8 cellular contexts compared by ENCODE assay signal in genomic region chr2:216535454-216535995, GRCh38. TPM values are rescaled to one million over a fixed set of nuclear protein-coding genes. Genes with fewer than 3 reads are reported as not detected.
DNase-seq lines count a peak whose midpoint lies in the region; ATAC-seq and TF ChIP-seq lines count a peak whose summit lies in the region.

No MANE protein-coding gene starts in this region.

- peak; percentile 83 to 87 for DNase-seq in SJSA1 (ENCODE audit: low read depth in 1 of 2, low spot score in 2 of 2)
- DNase-seq in fibroblast of pulmonary artery (ENCODE audit: low read depth): peak; percentile 98
- DNase-seq in osteoblast (ENCODE audit: insufficient read length, low spot score, missing footprints): peak; percentile 87
- DNase-seq in NCI-H1436 (lab: John Stamatoyannopoulos, UW): no peak
- no peak for DNase-seq in GDM1 (lab: John Stamatoyannopoulos, UW)
- DNase-seq in ecto neural progenitor cell (ENCODE audit: low spot score): no peak

- peak overlapping the region; percentile 39 for H2AFZ ChIP-seq in osteoblast (ENCODE audit: low read length)

- no peaks in the 10 kb centered on the region for H3K79me2 ChIP-seq in osteoblast (ENCODE audit: insufficient read depth, low read length)

- H3K4me2 ChIP-seq in osteoblast (ENCODE audit: insufficient read depth, low read length): peak overlapping the region; percentile 65

- H3K27ac ChIP-seq in C4-2B (peak overlapping the region; percentile 27), SJSA1 (peak overlapping the region; percentile 56), osteoblast (ENCODE audit: low read depth, low read length) (peak overlapping the region; percentile 79)

- no peaks in the 10 kb centered on the region for H3K27me3 ChIP-seq in SJSA1 (replicated peaks)
- no peaks in the 10 kb centered on the region for H3K27me3 ChIP-seq in osteoblast (ENCODE audit: insufficient read depth, low read length)

- H4K20me1 ChIP-seq in osteoblast (ENCODE audit: insufficient read depth, low read length): no peaks in the 10 kb centered on the region

- no peak for TF ChIP-seq CTCF in C4-2B (conservative IDR thresholded peaks at IDR 0.05)
- no peak for TF ChIP-seq CTCF in fibroblast of pulmonary artery (IDR thresholded peaks at IDR 0.05; ENCODE audit: low read length, missing control alignments)
- no peak for TF ChIP-seq CTCF in osteoblast (IDR thresholded peaks at IDR 0.05; ENCODE audit: extremely low read depth, low read depth, low read length)

- H3K4me3 ChIP-seq in SJSA1 (no peak overlapping the region), fibroblast of pulmonary artery (replicated peaks; ENCODE audit: low read depth, low read length) (no peak overlapping the region), osteoblast (ENCODE audit: insufficient read depth, low read length) (peak overlapping the region; percentile 6)

- H3K4me1 ChIP-seq in SJSA1 (replicated peaks) (peaks cover 19% of the 10 kb centered on the region), osteoblast (ENCODE audit: insufficient read depth, low read length) (peaks cover 36% of the 10 kb centered on the region)

- no peaks in the 10 kb centered on the region for H3K9me3 ChIP-seq in SJSA1 (replicated peaks)
- no peaks in the 10 kb centered on the region for H3K9me3 ChIP-seq in osteoblast (ENCODE audit: low read depth, low read length)

- no peak for ATAC-seq in HG02571 (IDR thresholded peaks at IDR 0.05; ENCODE audit: unreplicated experiment)

- H3K36me3 ChIP-seq in SJSA1 (no peaks in the 10 kb centered on the region), osteoblast (ENCODE audit: insufficient read depth, low read length) (no peaks in the 10 kb centered on the region)

RNA-seq across cellular contexts. Expression of gene RPL37A, which starts 36.9 kb away (rescaled TPM):
- total RNA-seq in SJSA1 (2014; rRNA removed; shearing (Covaris generic)): 1,252 and 2,448 TPM in 2 replicates
- total RNA-seq in osteoblast: 869 and 994 TPM in 2 replicates

Comparison
In these comparisons a context has a peak if more than half of its experiments do, and no peak if none do; other contexts are left out.
1. H3K27ac ChIP-seq: peak in every context shown above with its lines; median percentile 79 in osteoblast; 56 in SJSA1; 27 in C4-2B.
2. DNase-seq: peak in SJSA1 (2 of 2), fibroblast of pulmonary artery (single experiment) and osteoblast (single experiment); none in NCI-H1436 (single experiment), GDM1 (single experiment) and ecto neural progenitor cell (single experiment).